8 cellular contexts compared by ENCODE assay signal in the genomic region with DNA sequence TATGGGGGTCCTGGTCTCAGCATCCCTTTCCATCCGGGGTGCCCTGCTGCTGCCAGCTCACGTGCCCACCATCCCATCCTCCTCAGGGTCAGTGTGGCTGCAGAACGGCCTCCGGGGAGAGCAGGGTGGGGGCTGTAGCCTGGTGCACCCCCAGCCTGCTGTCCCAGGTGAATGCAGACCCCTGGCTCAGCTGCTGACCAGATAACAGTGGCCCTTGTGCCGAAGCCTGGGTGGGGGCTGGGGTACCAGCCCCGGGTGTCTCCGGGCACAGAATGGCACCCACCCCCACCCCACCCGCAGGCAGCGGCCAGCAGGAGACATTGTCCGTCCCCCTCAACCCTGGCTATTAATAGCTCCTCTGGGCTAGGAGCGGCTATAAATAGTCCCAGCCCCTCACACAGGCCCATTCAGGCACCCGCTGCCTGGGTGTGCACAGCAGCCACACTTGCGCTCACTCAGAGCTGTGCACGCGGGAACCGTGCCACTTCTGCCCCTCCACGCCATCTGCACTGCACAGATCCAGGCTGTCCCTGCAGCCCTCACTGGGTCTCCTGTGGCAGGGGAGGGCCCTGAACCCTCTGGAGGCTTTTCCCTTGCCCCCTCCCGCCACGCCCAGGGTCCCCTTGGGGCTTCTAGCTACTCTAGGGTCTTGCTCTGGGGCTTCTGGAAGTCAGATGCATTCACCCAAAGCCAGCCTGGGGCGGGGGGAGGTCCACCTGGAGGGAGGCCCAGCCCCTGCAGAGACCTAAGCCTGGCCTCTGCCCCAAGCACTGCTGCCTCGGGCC. TPM values are rescaled to one million over a fixed set of nuclear protein-coding genes. Genes with fewer than 3 reads are reported as not detected.
DNase-seq lines count a peak whose midpoint lies in the region; ATAC-seq and TF ChIP-seq lines count a peak whose summit lies in the region.

No MANE protein-coding gene starts in this region.

- WGBS in mesodermal cell (ENCODE audit: insufficient coverage in 2 of 2), 2 experiments, result 77 to 79% methylated on average over 12 to 14 of the region's 21 CpGs

- POLR2A ChIA-PET in activated CD4-positive, alpha-beta T cell treated with anti-CD3 and anti-CD28 coated beads, Interleukin-2, amount 10 ng/mL, durations not matched to agents 7 days and 5 days (lab: Charles Lee), result interaction anchor here (1.3 kb wide), 1 partner anchor 14 kb away, joined by 5 read pairs; no protein-coding TSS in a partner anchor

- H3K36me3 ChIP-seq in colonic mucosa, result no peaks in the 10 kb centered on the region
- no peaks in the 10 kb centered on the region for H3K36me3 ChIP-seq in mesodermal cell (ENCODE audit: control insufficient read depth, insufficient read depth, low read length)
- H3K36me3 ChIP-seq in tibial artery, result no peaks in the 10 kb centered on the region

- no peak for ATAC-seq in HG03521 (IDR thresholded peaks at IDR 0.05; ENCODE audit: unreplicated experiment)
- no peak for ATAC-seq in HG03095 (IDR thresholded peaks at IDR 0.05; ENCODE audit: unreplicated experiment)

- H3K9me3 ChIP-seq in colonic mucosa (no peaks in the 10 kb centered on the region), mesodermal cell (ENCODE audit: control insufficient read depth, low read length) (no peaks in the 10 kb centered on the region), tibial artery (no peaks in the 10 kb centered on the region)

- H3K4me3 Mint-ChIP-seq in activated CD4-positive, alpha-beta T cell treated with anti-CD3 and anti-CD28 coated beads, Interleukin-2, amount 10 ng/mL, durations not matched to agents 7 days and 5 days, result peak overlapping the region; percentile 67

- H3K27ac Mint-ChIP-seq in activated CD4-positive, alpha-beta T cell treated with anti-CD3 and anti-CD28 coated beads, Interleukin-2, amount 10 ng/mL, durations not matched to agents 7 days and 5 days, result peak overlapping the region; percentile 92

- peak overlapping the region; percentile 60 for H3K27ac ChIP-seq in colonic mucosa
- peak overlapping the region; percentile 73 for H3K27ac ChIP-seq in mesodermal cell (ENCODE audit: low read depth, low read length, severe bottlenecking)
- H3K27ac ChIP-seq in tibial artery, result peak overlapping the region; percentile 83 to 90

- peaks cover 6% of the 10 kb centered on the region for H3K36me3 Mint-ChIP-seq in activated CD4-positive, alpha-beta T cell treated with anti-CD3 and anti-CD28 coated beads, Interleukin-2, amount 10 ng/mL, durations not matched to agents 7 days and 5 days (ENCODE audit: low read depth)

- H3K4me1 ChIP-seq in colonic mucosa, result peaks cover 22% of the 10 kb centered on the region
- H3K4me1 ChIP-seq in mesodermal cell (ENCODE audit: control insufficient read depth, insufficient read depth, low read length, poor library complexity, severe bottlenecking), result peaks cover 31% of the 10 kb centered on the region
- peaks cover 10 to 45% (median 42%) of the 10 kb centered on the region in 4 donors for H3K4me1 ChIP-seq in tibial artery

- TF ChIP-seq CTCF in colonic mucosa (IDR thresholded peaks at IDR 0.05) (no peak), tibial artery (IDR thresholded peaks at IDR 0.05) (no peak)

- H3K4me1 Mint-ChIP-seq in activated CD4-positive, alpha-beta T cell treated with anti-CD3 and anti-CD28 coated beads, Interleukin-2, amount 10 ng/mL, durations not matched to agents 7 days and 5 days, result peaks cover 26% of the 10 kb centered on the region

- H3K27me3 Mint-ChIP-seq in activated CD4-positive, alpha-beta T cell treated with anti-CD3 and anti-CD28 coated beads, Interleukin-2, amount 10 ng/mL, durations not matched to agents 7 days and 5 days, result no peaks in the 10 kb centered on the region

- H3K27me3 ChIP-seq in colonic mucosa (no peaks in the 10 kb centered on the region), tibial artery (no peaks in the 10 kb centered on the region)

- peaks cover 3% of the 10 kb centered on the region for H3K9me3 Mint-ChIP-seq in activated CD4-positive, alpha-beta T cell treated with anti-CD3 and anti-CD28 coated beads, Interleukin-2, amount 10 ng/mL, durations not matched to agents 7 days and 5 days

- DNase-seq in activated CD4-positive, alpha-beta T cell treated with anti-CD3 and anti-CD28 coated beads, Interleukin-2, amount 10 ng/mL, durations not matched to agents 7 days and 5 days, result no peak
- no peak for DNase-seq in activated CD4-positive, alpha-beta T cell treated with anti-CD3 and anti-CD28 coated beads for 48 hours
- no peak for DNase-seq in colonic mucosa
- DNase-seq in tibial artery, result no peak
- DNase-seq in DMS79 (lab: John Stamatoyannopoulos, UW), result no peak

- CTCF ChIA-PET in activated CD4-positive, alpha-beta T cell treated with anti-CD3 and anti-CD28 coated beads, Interleukin-2, amount 10 ng/mL, durations not matched to agents 7 days and 5 days (lab: Charles Lee), result interaction anchor here (1.3 kb wide), 1 partner anchor 26 kb away, joined by 3 read pairs; no protein-coding TSS in a partner anchor

- peak overlapping the region; percentile 55 to 73 for H3K9ac ChIP-seq in colonic mucosa (ENCODE audit: low read depth in 2 of 2, low read length in 2 of 2)

- intact Hi-C loops in colonic mucosa (cut with DNase I) (no loop called here), tibial artery (cut with DNase I; ENCODE audit: low total_unique reads) (no loop called here)

- H3K4me3 ChIP-seq in colonic mucosa (no peak overlapping the region), mesodermal cell (ENCODE audit: extremely low read depth, insufficient read depth, low read length, poor library complexity, severe bottlenecking) (no peak overlapping the region), tibial artery (peak overlapping the region in 1 of 2 donors; percentile 63)

RNA-seq across cellular contexts. Expression of a gene that starts 18.7 kb away (rescaled TPM):
- 10 to 100 TPM; 42.4 to 47.9 TPM for total RNA-seq in activated CD4-positive, alpha-beta T cell treated with anti-CD3 and anti-CD28 coated beads, Interleukin-2, amount 10 ng/mL, durations not matched to agents 7 days and 5 days
- 100 to 1,000 TPM in 1 of 2 donors, 10 to 100 TPM in 1; 43.6 to 133 TPM for total RNA-seq in colonic mucosa
- polyA plus RNA-seq in mesodermal cell (2013, experiment 1 of 2), result 36.2 TPM
- polyA plus RNA-seq in mesodermal cell (2013, experiment 2 of 2), result 30.3 TPM

RNA-seq across cellular contexts. Expression of a gene that starts 18.9 kb away (rescaled TPM):
- total RNA-seq in activated CD4-positive, alpha-beta T cell treated with anti-CD3 and anti-CD28 coated beads, Interleukin-2, amount 10 ng/mL, durations not matched to agents 7 days and 5 days, result 10 to 100 TPM; 21.4 to 28.5 TPM
- total RNA-seq in colonic mucosa, result 10 to 100 TPM; 17.8 to 43.5 TPM
- polyA plus RNA-seq in mesodermal cell (2013, experiment 1 of 2), result 16.7 TPM
- polyA plus RNA-seq in mesodermal cell (2013, experiment 2 of 2), result 12.9 TPM

RNA-seq across cellular contexts. Expression of a gene that starts 23.4 kb away (rescaled TPM):
- 10 to 100 TPM; 39.7 to 44.7 TPM for total RNA-seq in activated CD4-positive, alpha-beta T cell treated with anti-CD3 and anti-CD28 coated beads, Interleukin-2, amount 10 ng/mL, durations not matched to agents 7 days and 5 days
- total RNA-seq in colonic mucosa, result 10 to 100 TPM; 65.6 to 74.4 TPM
- polyA plus RNA-seq in mesodermal cell (2013, experiment 1 of 2), result 33.9 TPM
- polyA plus RNA-seq in mesodermal cell (2013, experiment 2 of 2), result 25.2 TPM
